8 cellular contexts compared by ENCODE assay signal in genomic region chr17:7841309-7841621, GRCh38. TPM values are rescaled to one million over a fixed set of nuclear protein-coding genes. Genes with fewer than 3 reads are reported as not detected.
DNase-seq lines count a peak whose midpoint lies in the region; ATAC-seq and TF ChIP-seq lines count a peak whose summit lies in the region.

No MANE protein-coding gene starts in this region.

- peaks cover 57% of the 10 kb centered on the region for H3K36me3 Mint-ChIP-seq in CD4-positive, alpha-beta T cell (ENCODE audit: low read depth)
- H3K36me3 Mint-ChIP-seq in activated naive CD8-positive, alpha-beta T cell treated with anti-CD3 and anti-CD28 coated beads, Interleukin-2, amount 50 U/mL, for 24 hours (ENCODE audit: low read depth): peaks cover 11% of the 10 kb centered on the region

- H3K4me3 ChIP-seq in Jurkat, Clone E6-1 (ENCODE audit: low read length): peak overlapping the region; percentile 82
- H3K4me3 ChIP-seq in left lung (peak overlapping the region; percentile 63 to 82), tibial artery (peak overlapping the region; percentile 64 to 84)

- CTCF ChIA-PET in CD4-positive, alpha-beta T cell (lab: Charles Lee): interaction anchor here (0.6 to 1.9 kb wide), 7 partner anchors 16 to 220 kb away, joined by 3 to 5 read pairs (median 4); partner anchors contain the start of gene NAA38

- peaks cover 63% of the 10 kb centered on the region for H3K4me1 Mint-ChIP-seq in CD4-positive, alpha-beta T cell (ENCODE audit: low read depth)
- H3K4me1 Mint-ChIP-seq in activated naive CD8-positive, alpha-beta T cell treated with anti-CD3 and anti-CD28 coated beads, Interleukin-2, amount 50 U/mL, for 24 hours: peaks cover 60% of the 10 kb centered on the region

- no peaks in the 10 kb centered on the region for H3K9me3 ChIP-seq in CD4-positive, alpha-beta T cell (ENCODE audit: control insufficient read depth, low read length)
- H3K9me3 ChIP-seq in left lung (no peaks in the 10 kb centered on the region), tibial artery (no peaks in the 10 kb centered on the region)

- peak overlapping the region; percentile 90 for H3K27ac Mint-ChIP-seq in CD4-positive, alpha-beta T cell
- peak overlapping the region; percentile 99 for H3K27ac Mint-ChIP-seq in activated naive CD8-positive, alpha-beta T cell treated with anti-CD3 and anti-CD28 coated beads, Interleukin-2, amount 50 U/mL, for 24 hours

- peaks cover 10% of the 10 kb centered on the region for H3K27me3 Mint-ChIP-seq in CD4-positive, alpha-beta T cell
- no peaks in the 10 kb centered on the region for H3K27me3 Mint-ChIP-seq in activated naive CD8-positive, alpha-beta T cell treated with anti-CD3 and anti-CD28 coated beads, Interleukin-2, amount 50 U/mL, for 24 hours

- intact Hi-C loops in CD4-positive, alpha-beta T cell (cut with DNase I, micrococcal nuclease): loop anchor here (5.0 to 10.0 kb wide), 4 partner anchors 154 to 606 kb away; partner anchors contain the start of genes DVL2 (in 2 of the 2), PHF23 (in 2 of the 2), POLR2A (in 1 of the 2) and SLC35G6 (in 1 of the 2)
- intact Hi-C loops in left lung (cut with DNase I): no loop called here
- intact Hi-C loops in tibial artery (cut with DNase I; ENCODE audit: low total_unique reads): loop anchor here (10.0 kb wide), 1 partner anchor 314 kb away; the partner anchor contains the start of gene PER1

- H3K27ac ChIP-seq in CD4-positive, alpha-beta T cell (ENCODE audit: low read depth, low read length): peak overlapping the region; percentile 100
- H3K27ac ChIP-seq in left lung (peak overlapping the region; percentile 99 to 100), tibial artery (peak overlapping the region; percentile 89 to 95)

- H3K4me1 ChIP-seq in left lung: peaks cover 35 to 62% of the 10 kb centered on the region in 2 donors
- peaks cover 4 to 75% (median 54%) of the 10 kb centered on the region in 4 donors for H3K4me1 ChIP-seq in tibial artery

- H3K9me3 Mint-ChIP-seq in CD4-positive, alpha-beta T cell: no peaks in the 10 kb centered on the region
- H3K9me3 Mint-ChIP-seq in activated naive CD8-positive, alpha-beta T cell treated with anti-CD3 and anti-CD28 coated beads, Interleukin-2, amount 50 U/mL, for 24 hours: no peaks in the 10 kb centered on the region

- H3K36me3 ChIP-seq in left lung (peaks cover 0 to 14% of the 10 kb centered on the region in 2 donors), tibial artery (peaks cover 7 to 8% (median 7%) of the 10 kb centered on the region in 3 donors)

- no peaks in the 10 kb centered on the region for H3K27me3 ChIP-seq in CD4-positive, alpha-beta T cell (ENCODE audit: control insufficient read depth, insufficient read depth, low read length)
- H3K27me3 ChIP-seq in left lung (no peaks in the 10 kb centered on the region), tibial artery (no peaks in the 10 kb centered on the region)

- POLR2A ChIA-PET in CD4-positive, alpha-beta T cell (lab: Charles Lee): interaction anchor here (1.3 to 10.1 kb wide), 3 partner anchors 10 to 75 kb away, joined by 6 to 79 read pairs (median 8); partner anchors contain the start of genes CYB5D1, NAA38 and RNF227

- no peak for ATAC-seq in CD4-positive, alpha-beta T cell (ENCODE audit: poor library complexity)
- no peak for ATAC-seq in activated naive CD8-positive, alpha-beta T cell treated with anti-CD3 and anti-CD28 coated beads, Interleukin-2, amount 50 U/mL, for 24 hours
- ATAC-seq in left lung (no peak), HG03442 (IDR thresholded peaks at IDR 0.05; ENCODE audit: unreplicated experiment) (no peak)

- TF ChIP-seq CTCF in CD4-positive, alpha-beta T cell (IDR thresholded peaks at IDR 0.05): no peak
- TF ChIP-seq CTCF in left lung (IDR thresholded peaks at IDR 0.05) (no peak), tibial artery (IDR thresholded peaks at IDR 0.05) (no peak)

- peak in 1 of 10 experiments; percentile 98 for DNase-seq in CD4-positive, alpha-beta T cell
- peak; percentile 68 for DNase-seq in Jurkat, Clone E6-1 (ENCODE audit: low read depth, low spot score)
- DNase-seq in activated naive CD8-positive, alpha-beta T cell treated with anti-CD3 and anti-CD28 coated beads, Interleukin-2, amount 50 U/mL, for 24 hours: no peak
- DNase-seq in left lung (no peak), tibial artery (no peak), GM03348 (ENCODE audit: low spot score) (no peak), mesenteric fat pad (ENCODE audit: low spot score) (no peak)

- peak overlapping the region; percentile 85 for H3K4me3 Mint-ChIP-seq in CD4-positive, alpha-beta T cell
- H3K4me3 Mint-ChIP-seq in activated naive CD8-positive, alpha-beta T cell treated with anti-CD3 and anti-CD28 coated beads, Interleukin-2, amount 50 U/mL, for 24 hours: peak overlapping the region; percentile 91

RNA-seq across cellular contexts. Expression of gene KDM6B, which starts 7.2 kb away (rescaled TPM):
- 100 to 1,000 TPM; 189 to 191 TPM for total RNA-seq in CD4-positive, alpha-beta T cell
- polyA plus RNA-seq in Jurkat, Clone E6-1 (2012; ENCODE audit: insufficient read depth, insufficient read length): 18.9 TPM
- total RNA-seq in left lung (10 to 100 TPM; 37.6 to 49.2 TPM), mesenteric fat pad (92.5 TPM)

RNA-seq across cellular contexts. Expression of gene TMEM88, which starts 13.6 kb away (rescaled TPM):
- total RNA-seq in CD4-positive, alpha-beta T cell: 10 to 100 TPM; 29.3 to 29.6 TPM
- polyA plus RNA-seq in Jurkat, Clone E6-1 (2012; ENCODE audit: insufficient read depth, insufficient read length): 1.8 TPM
- total RNA-seq in left lung: 1 to 10 TPM; 5.7 to 6.5 TPM
- 34.2 TPM for total RNA-seq in mesenteric fat pad

RNA-seq across cellular contexts. Expression of gene NAA38, which starts 16.1 kb away (rescaled TPM):
- total RNA-seq in CD4-positive, alpha-beta T cell: 10 to 100 TPM; 15.4 to 16.3 TPM
- polyA plus RNA-seq in Jurkat, Clone E6-1 (2012; ENCODE audit: insufficient read depth, insufficient read length): 224 TPM
- total RNA-seq in left lung (10 to 100 TPM; 60.5 to 72.6 TPM), mesenteric fat pad (68.3 TPM)

RNA-seq across cellular contexts. Expression of gene CYB5D1, which starts 16.5 kb away (rescaled TPM):
- total RNA-seq in CD4-positive, alpha-beta T cell: 1 to 10 TPM; 8.7 TPM
- polyA plus RNA-seq in Jurkat, Clone E6-1 (2012; ENCODE audit: insufficient read depth, insufficient read length): 15.5 TPM
- total RNA-seq in left lung (10 to 100 TPM in 1 of 2 donors, 1 to 10 TPM in 1; 9.8 to 12.3 TPM), mesenteric fat pad (16.7 TPM)

RNA-seq across cellular contexts. Expression of gene CHD3, which starts 47.3 kb away (rescaled TPM):
- total RNA-seq in CD4-positive, alpha-beta T cell: 100 to 1,000 TPM; 263 to 297 TPM
- polyA plus RNA-seq in Jurkat, Clone E6-1 (2012; ENCODE audit: insufficient read depth, insufficient read length): 180 TPM
- total RNA-seq in left lung (100 to 1,000 TPM in 1 of 2 donors, 10 to 100 TPM in 1; 95.3 to 118 TPM), mesenteric fat pad (40.9 TPM)

Comparison
In these comparisons a context has a peak if more than half of its experiments do, and no peak if none do; other contexts are left out.
1. intact Hi-C loops: an anchor here in CD4-positive, alpha-beta T cell (5.0 to 10.0 kb wide) and tibial artery (10.0 kb wide); none called in left lung.